8 cellular contexts compared by ENCODE assay signal in genomic region chr10:15106352-15107013, GRCh38. TPM values are rescaled to one million over a fixed set of nuclear protein-coding genes. Genes with fewer than 3 reads are reported as not detected.
DNase-seq lines count a peak whose midpoint lies in the region; ATAC-seq and TF ChIP-seq lines count a peak whose summit lies in the region.

No MANE protein-coding gene starts in this region.

- peaks cover 66% of the 10 kb centered on the region for H3K36me3 ChIP-seq in RWPE2 (ENCODE audit: low read depth)
- H3K36me3 ChIP-seq in ovary = no peaks in the 10 kb centered on the region
- peaks cover 76% of the 10 kb centered on the region for H3K36me3 ChIP-seq in upper lobe of right lung

- H3K27me3 ChIP-seq in RWPE2 (ENCODE audit: insufficient read depth, poor library complexity, severe bottlenecking) (no peaks in the 10 kb centered on the region), ovary (no peaks in the 10 kb centered on the region), upper lobe of right lung (no peaks in the 10 kb centered on the region)

- H3K4me1 ChIP-seq in RWPE2 (ENCODE audit: insufficient read depth, poor library complexity, severe bottlenecking) (no peaks in the 10 kb centered on the region), ovary (ENCODE audit: insufficient read depth) (no peaks in the 10 kb centered on the region), upper lobe of right lung (peaks cover 4% of the 10 kb centered on the region)

- no peak for TF ChIP-seq EP300 in ovary (IDR thresholded peaks at IDR 0.05)

- intact Hi-C loops in ovary (cut with DNase I) = no loop called here
- intact Hi-C loops in upper lobe of right lung (cut with DNase I) = no loop called here

- WGBS in ovary, 3 donors = 51 to 53% (median 53%) methylated on average over 8 of the region's 8 CpGs

- no peak overlapping the region for H3K4me3 ChIP-seq in RWPE2 (ENCODE audit: severe bottlenecking)
- no peak overlapping the region for H3K4me3 ChIP-seq in foreskin fibroblast (ENCODE audit: low read depth in 1 of 2, low read length in 2 of 2)
- no peak overlapping the region for H3K4me3 ChIP-seq in ovary
- no peak overlapping the region for H3K4me3 ChIP-seq in upper lobe of right lung

- H3K9me3 ChIP-seq in RWPE2 (ENCODE audit: severe bottlenecking) (no peaks in the 10 kb centered on the region), ovary (no peaks in the 10 kb centered on the region), upper lobe of right lung (no peaks in the 10 kb centered on the region)

- ATAC-seq in GM19397 (IDR thresholded peaks at IDR 0.05; ENCODE audit: unreplicated experiment) (peak; percentile 66), RWPE2 (ENCODE audit: low read depth) (peak; percentile 98), upper lobe of right lung (peak; percentile 98)

- DNase-seq in COLO829 (ENCODE audit: low spot score) = peak; percentile 70
- peak in 59 of 76 experiments; percentile 4 to 71 (median 37) for DNase-seq in HUDEP-2 (lab: John Stamatoyannopoulos, UW; ENCODE audit: unreplicated experiment in 76 of 76)
- no peak for DNase-seq in RWPE2 (ENCODE audit: low spot score)
- peak; percentile 56 for DNase-seq in activated T-helper 9 cell treated with anti-CD3 and anti-CD28 coated beads, Interleukin-2, amount 50 U/mL, for 16 hours (ENCODE audit: low read depth)
- peak; percentile 53 to 87 for DNase-seq in foreskin fibroblast
- peak; percentile 30 to 67 (median 55) for DNase-seq in ovary
- DNase-seq in upper lobe of right lung = peak; percentile 70

- peak; percentile 94 for TF ChIP-seq CTCF in RWPE2 (IDR thresholded peaks at IDR 0.05; ENCODE audit: poor library complexity, severe bottlenecking)
- peak; percentile 84 for TF ChIP-seq CTCF in foreskin fibroblast (IDR thresholded peaks at IDR 0.05; ENCODE audit: low read depth, low read length)
- TF ChIP-seq CTCF in ovary (IDR thresholded peaks at IDR 0.05) = peak; percentile 46 to 70 (median 50)
- peak; percentile 93 for TF ChIP-seq CTCF in upper lobe of right lung (IDR thresholded peaks at IDR 0.05)

- H3K27ac ChIP-seq in RWPE2 (ENCODE audit: poor library complexity, severe bottlenecking) = no peak overlapping the region
- H3K27ac ChIP-seq in ovary = no peak overlapping the region
- H3K27ac ChIP-seq in upper lobe of right lung = no peak overlapping the region

- no peak for TF ChIP-seq POLR2A in ovary (IDR thresholded peaks at IDR 0.05)

RNA-seq across cellular contexts. Expression of gene RPP38, which starts 9.3 kb away (rescaled TPM):
- total RNA-seq in ovary = 10 to 100 TPM in 5 of 7 donors, 1 to 10 TPM in 2; 9.1 to 19.2 (median 11.9) TPM
- 10 to 100 TPM; 16.5 to 20.7 TPM for polyA plus RNA-seq in ovary
- total RNA-seq in upper lobe of right lung = 15.3 TPM

RNA-seq across cellular contexts. Expression of gene ACBD7, which starts 17.9 kb away (rescaled TPM):
- 1 to 10 TPM in 1 of 7 donors, under 1 TPM in 5, not detected in 1; 0.17 to 1.7 (median 0.48) TPM for total RNA-seq in ovary
- under 1 TPM; 0.08 to 0.55 TPM for polyA plus RNA-seq in ovary
- not detected for total RNA-seq in upper lobe of right lung
